Comparison of ENCODE assay signal across 8 cellular contexts in the genomic region with DNA sequence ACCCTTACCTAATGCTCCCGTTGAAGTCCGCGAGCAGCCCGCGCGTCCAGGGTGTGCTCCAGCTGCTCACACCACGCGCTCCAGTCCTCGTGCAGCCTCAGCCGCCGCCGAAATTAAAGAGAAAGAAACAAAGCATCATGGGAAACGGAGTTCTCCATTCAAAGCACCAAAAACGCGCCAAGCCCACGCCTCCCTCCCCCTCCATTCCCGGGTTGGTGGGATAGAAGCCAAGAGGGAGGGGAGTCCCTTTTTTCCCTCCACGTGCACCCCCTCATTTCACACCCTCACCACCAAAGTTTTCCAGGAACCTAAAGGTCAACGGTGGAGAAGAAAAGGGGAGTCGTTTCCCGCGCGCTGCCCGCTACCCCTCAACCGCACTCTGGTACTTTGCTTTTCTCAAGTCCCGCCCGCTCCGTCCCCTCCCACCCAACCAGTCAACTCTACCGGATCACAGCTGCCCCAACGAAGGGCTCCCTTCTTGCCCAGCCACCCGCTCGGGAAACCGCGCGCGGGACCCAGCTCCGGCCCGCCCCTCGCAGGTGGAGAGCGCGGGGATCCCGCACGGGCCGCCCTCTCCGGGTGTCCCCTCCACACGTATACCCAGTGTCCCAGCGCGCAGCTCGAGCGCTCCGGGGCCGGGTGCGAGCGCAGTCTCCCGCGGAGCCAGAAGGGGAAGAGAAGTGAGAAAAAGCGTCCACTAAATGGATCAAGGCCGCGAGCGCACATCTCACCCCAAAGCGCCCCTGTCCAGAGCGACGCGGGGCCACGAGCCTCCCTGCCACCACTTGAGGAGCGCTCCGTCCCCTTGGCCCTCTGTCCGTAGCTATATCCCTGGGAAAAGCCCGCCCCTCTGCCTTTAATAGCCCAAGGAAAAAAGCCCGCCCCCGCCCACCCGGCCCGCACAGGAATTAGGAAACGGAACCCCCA.
DNase-seq lines count a peak whose midpoint lies in the region; ATAC-seq and TF ChIP-seq lines count a peak whose summit lies in the region.

No MANE protein-coding gene starts in this region.

- CTCF ChIA-PET in activated CD8-positive, alpha-beta T cell treated with anti-CD3 and anti-CD28 coated beads, Interleukin-2, amount 10 ng/mL, durations not matched to agents 7 days and 5 days (lab: Charles Lee) = interaction anchor here (1.5 kb wide), 1 partner anchor 15 kb away, joined by 5 read pairs; no protein-coding TSS in a partner anchor
- CTCF ChIA-PET in PC-9 (lab: Charles Lee) = no interaction called here

- DNase-seq in HPDE6-E6E7 (ENCODE audit: extremely low spot score) (peak; percentile 37), esophagus squamous epithelium (lab: John Stamatoyannopoulos, UW) (no peak), transverse colon (no peak), PC-9 (no peak), G401 (ENCODE audit: low spot score) (no peak)
- DNase-seq in activated CD8-positive, alpha-beta T cell treated with anti-CD3 and anti-CD28 coated beads, Interleukin-2, amount 10 ng/mL, durations not matched to agents 7 days and 5 days = peak; percentile 67

- in situ Hi-C loops in transverse colon (cut with MboI; ENCODE audit: low pct_ligation_motif_present in 1 of 4, low pct_unique_long_range_greater_than_20kb in 1 of 4, low sequenced_read_pairs in 3 of 4) (no loop called here), G401 (cut with HindIII; ENCODE audit: low sequenced_read_pairs) (no loop called here)

- H3K9me3 Mint-ChIP-seq in activated CD8-positive, alpha-beta T cell treated with anti-CD3 and anti-CD28 coated beads, Interleukin-2, amount 10 ng/mL, durations not matched to agents 7 days and 5 days (ENCODE audit: insufficient read depth) = no peaks in the 10 kb centered on the region
- no peaks in the 10 kb centered on the region for H3K9me3 Mint-ChIP-seq in nephron

- peaks cover 3% of the 10 kb centered on the region for H3K27me3 Mint-ChIP-seq in activated CD8-positive, alpha-beta T cell treated with anti-CD3 and anti-CD28 coated beads, Interleukin-2, amount 10 ng/mL, durations not matched to agents 7 days and 5 days (ENCODE audit: low read depth)
- H3K27me3 Mint-ChIP-seq in nephron (ENCODE audit: low read depth) = peaks cover 26% of the 10 kb centered on the region

- peaks cover 0 to 24% (median 0%) of the 10 kb centered on the region in 3 donors for H3K4me1 ChIP-seq in esophagus squamous epithelium
- no peaks in the 10 kb centered on the region for H3K4me1 ChIP-seq in transverse colon
- no peaks in the 10 kb centered on the region for H3K4me1 ChIP-seq in PC-9 (replicated peaks; ENCODE audit: insufficient read depth)

- H3K27ac ChIP-seq in esophagus squamous epithelium (no peak overlapping the region), transverse colon (peak overlapping the region in 3 of 4 donors; percentile 23 to 48 (median 40)), PC-9 (no peak overlapping the region)

- TF ChIP-seq POLR2A in esophagus squamous epithelium (IDR thresholded peaks at IDR 0.05) (no peak), transverse colon (IDR thresholded peaks at IDR 0.05) (no peak)

- peak; percentile 60 for ATAC-seq in GM18907 (IDR thresholded peaks at IDR 0.05; ENCODE audit: unreplicated experiment)
- peak; percentile 73 for ATAC-seq in activated CD8-positive, alpha-beta T cell treated with anti-CD3 and anti-CD28 coated beads, Interleukin-2, amount 10 ng/mL, durations not matched to agents 7 days and 5 days

- 46% methylated on average over 40 of the region's 74 CpGs; no CpG with 5 or more reads in 1 of the 2 donors for WGBS in esophagus squamous epithelium, 2 donors
- WGBS in transverse colon (ENCODE audit: low coverage in 1 of 2), 2 donors = 59% methylated on average over 73 of the region's 74 CpGs; no CpG with 5 or more reads in 1 of the 2 donors

- H3K4me3 ChIP-seq in esophagus squamous epithelium (peak overlapping the region; percentile 38 to 68 (median 51)), transverse colon (peak overlapping the region; percentile 17 to 58 (median 38)), PC-9 (no peak overlapping the region)

- no peaks in the 10 kb centered on the region for H3K9me2 ChIP-seq in PC-9 (ENCODE audit: insufficient read depth)

- no peaks in the 10 kb centered on the region for H3K79me2 ChIP-seq in PC-9 (ENCODE audit: low read depth)

- H3K4me2 ChIP-seq in PC-9 = no peak overlapping the region

- TF ChIP-seq EP300 in transverse colon (IDR thresholded peaks at IDR 0.05; ENCODE audit: low read depth) = no peak

- H3K36me3 Mint-ChIP-seq in activated CD8-positive, alpha-beta T cell treated with anti-CD3 and anti-CD28 coated beads, Interleukin-2, amount 10 ng/mL, durations not matched to agents 7 days and 5 days (ENCODE audit: low read depth) = peaks cover 40% of the 10 kb centered on the region
- peaks cover 9% of the 10 kb centered on the region for H3K36me3 Mint-ChIP-seq in nephron (ENCODE audit: low read depth)

- POLR2A ChIA-PET in activated CD8-positive, alpha-beta T cell treated with anti-CD3 and anti-CD28 coated beads, Interleukin-2, amount 10 ng/mL, durations not matched to agents 7 days and 5 days (lab: Charles Lee) = interaction anchor here (7.4 kb wide), 1 partner anchor 15 kb away, joined by 104 read pairs; no protein-coding TSS in a partner anchor
- POLR2A ChIA-PET in PC-9 (lab: Charles Lee; ENCODE audit: unreplicated experiment) = no interaction called here

- TF ChIP-seq CTCF in esophagus squamous epithelium (IDR thresholded peaks at IDR 0.05) (no peak), nephron (IDR thresholded peaks at IDR 0.05; ENCODE audit: unreplicated experiment in 3 of 3) (no peak), transverse colon (IDR thresholded peaks at IDR 0.05) (no peak), PC-9 (conservative IDR thresholded peaks at IDR 0.05) (no peak)

- no peaks in the 10 kb centered on the region for H4K20me1 ChIP-seq in PC-9 (ENCODE audit: insufficient read depth)

- no TSS peak for BruUV-seq in PC-9 (replicated peaks; lab: Mats Ljungman, UMichigan)

- H3F3A ChIP-seq in PC-9 (ENCODE audit: insufficient read depth, low read depth) = no peaks in the 10 kb centered on the region; the same call in 1 of the 2 replicates

- H3K27me3 ChIP-seq in esophagus squamous epithelium (peaks cover 0 to 27% (median 2%) of the 10 kb centered on the region in 4 donors), transverse colon (peaks cover 15% of the 10 kb centered on the region), PC-9 (ENCODE audit: insufficient read depth, low read depth) (no peaks in the 10 kb centered on the region)

- H3K4me1 Mint-ChIP-seq in activated CD8-positive, alpha-beta T cell treated with anti-CD3 and anti-CD28 coated beads, Interleukin-2, amount 10 ng/mL, durations not matched to agents 7 days and 5 days (ENCODE audit: low read depth) = peaks cover 32% of the 10 kb centered on the region
- peaks cover 20% of the 10 kb centered on the region for H3K4me1 Mint-ChIP-seq in nephron

- peak overlapping the region; percentile 92 for H3K4me3 Mint-ChIP-seq in activated CD8-positive, alpha-beta T cell treated with anti-CD3 and anti-CD28 coated beads, Interleukin-2, amount 10 ng/mL, durations not matched to agents 7 days and 5 days
- H3K4me3 Mint-ChIP-seq in nephron = peak overlapping the region; percentile 88 to 96 (median 92)

- H2AFZ ChIP-seq in PC-9 = no peak overlapping the region

- peak overlapping the region; percentile 93 for H3K27ac Mint-ChIP-seq in activated CD8-positive, alpha-beta T cell treated with anti-CD3 and anti-CD28 coated beads, Interleukin-2, amount 10 ng/mL, durations not matched to agents 7 days and 5 days
- H3K27ac Mint-ChIP-seq in nephron = peak overlapping the region in 2 of 3 experiments; percentile 44 to 85

- H3K9me3 ChIP-seq in esophagus squamous epithelium (no peaks in the 10 kb centered on the region), transverse colon (no peaks in the 10 kb centered on the region), PC-9 (ENCODE audit: insufficient read depth, low read depth) (no peaks in the 10 kb centered on the region)

- intact Hi-C loops in esophagus squamous epithelium (cut with DNase I) (no loop called here), transverse colon (cut with DNase I; ENCODE audit: low total_unique reads) (no loop called here), PC-9 (cut with micrococcal nuclease; ENCODE audit: unreplicated experiment) (no loop called here)

- no peaks in the 10 kb centered on the region for H3K36me3 ChIP-seq in esophagus squamous epithelium
- no peaks in the 10 kb centered on the region for H3K36me3 ChIP-seq in transverse colon
- no peaks in the 10 kb centered on the region for H3K36me3 ChIP-seq in PC-9 (ENCODE audit: low read depth)

Comparison
In these comparisons a context has a peak if more than half of its experiments do, and no peak if none do; other contexts are left out.
1. DNase-seq: peak in HPDE6-E6E7 (single experiment) and activated CD8-positive, alpha-beta T cell treated with anti-CD3 and anti-CD28 coated beads, Interleukin-2, amount 10 ng/mL, durations not matched to agents 7 days and 5 days (single experiment); none in esophagus squamous epithelium (single experiment), transverse colon (single experiment), PC-9 (0 of 2) and G401 (single experiment).
2. H3K27ac ChIP-seq: peak in transverse colon (3 of 4); none in esophagus squamous epithelium (0 of 4) and PC-9 (single experiment).